Comparison of ENCODE assay signal across 20 cellular contexts in genomic region chr2:10482460-10482859, GRCh38.
"Had no signal": no experiment of that assay in that cellular context is flagged by ENCODE, and none has a peak within 500 bp of the region (broad histone marks: within the 10 kb centered on the region; RNA-seq: fewer than 3 reads in every experiment).

No MANE protein-coding gene starts in this region.

- H3K9me3 Mint-ChIP-seq: activated B cell treated with CpG ODN at 0.5 μM for 24 hours; activated naive CD4-positive, alpha-beta T cell treated with anti-CD3 and anti-CD28 coated beads, Interleukin-2, amount 10 ng/mL, durations not matched to agents 7 days and 5 days; natural killer cell; stimulated activated naive CD8-positive, alpha-beta T cell treated with anti-CD3 and anti-CD28 coated beads, Interleukin-15, Interleukin-2, amounts not matched to agents 100 ng/mL and 50 ng/mL, for 24 hours had no signal

- H3K36me3 ChIP-seq: left lung, neutrophil, pancreas, thyroid gland had no signal

- H3K4me3 Mint-ChIP-seq: activated B cell treated with CpG ODN at 0.5 μM for 24 hours; activated naive CD4-positive, alpha-beta T cell treated with anti-CD3 and anti-CD28 coated beads, Interleukin-2, amount 10 ng/mL, durations not matched to agents 7 days and 5 days; natural killer cell; stimulated activated naive CD8-positive, alpha-beta T cell treated with anti-CD3 and anti-CD28 coated beads, Interleukin-15, Interleukin-2, amounts not matched to agents 100 ng/mL and 50 ng/mL, for 24 hours had no signal

- DNase-seq: activated B cell treated with CpG ODN at 0.5 μM for 24 hours; activated CD4-positive, alpha-beta T cell treated with anti-CD3 and anti-CD28 coated beads for 4 hours; activated CD4-positive, alpha-beta T cell treated with anti-CD3 and anti-CD28 coated beads, Interleukin-2, amount 50 U/mL, for 48 hours; activated naive CD4-positive, alpha-beta T cell treated with anti-CD3 and anti-CD28 coated beads, Interleukin-2, amount 10 ng/mL, durations not matched to agents 7 days and 5 days; activated T-cell treated with anti-CD3 and anti-CD28 coated beads, Interleukin-2, amount 50 U/mL, for 48 hours; amygdala; cerebellar nuclear complex; cortex of kidney; kidney; midbrain; natural killer cell; stimulated activated CD4-positive, alpha-beta T cell treated with anti-CD3 and anti-CD28 coated beads, Interleukin-4, amount 100 ng/mL, for 24 hours; substantia nigra; thyroid gland had no signal

- H3K4me3 ChIP-seq: left lung, lung, pancreas, thyroid gland had no signal

- H3K27ac ChIP-seq: epithelial cell of prostate, left lung, neutrophil, pancreas, thyroid gland had no signal

- H3K36me3 Mint-ChIP-seq: activated naive CD4-positive, alpha-beta T cell treated with anti-CD3 and anti-CD28 coated beads, Interleukin-2, amount 10 ng/mL, durations not matched to agents 7 days and 5 days; natural killer cell had no signal

- ATAC-seq: left lung, natural killer cell, pancreas had no signal

- H3K4me1 ChIP-seq: left lung, pancreas, thyroid gland had no signal

- H3K27me3 ChIP-seq: pancreas, thyroid gland had no signal

- H3K9me3 ChIP-seq: left lung, neutrophil, pancreas, thyroid gland had no signal

- H3K27ac Mint-ChIP-seq: activated B cell treated with CpG ODN at 0.5 μM for 24 hours; activated naive CD4-positive, alpha-beta T cell treated with anti-CD3 and anti-CD28 coated beads, Interleukin-2, amount 10 ng/mL, durations not matched to agents 7 days and 5 days; natural killer cell; stimulated activated naive CD8-positive, alpha-beta T cell treated with anti-CD3 and anti-CD28 coated beads, Interleukin-15, Interleukin-2, amounts not matched to agents 100 ng/mL and 50 ng/mL, for 24 hours had no signal
